In genomic region chr10:43200538-43201390, GRCh38 we compare ENCODE assay signal across 1 cellular context.
TF ChIP-seq lines count a peak whose summit lies in the region.

No MANE protein-coding gene starts in this region.

TF ChIP-seq in SK-N-SH, 30 proteins besides CTCF, POLR2A, EP300 and RAD21 (continued from another document):
- TF ChIP-seq, protein P1, sequence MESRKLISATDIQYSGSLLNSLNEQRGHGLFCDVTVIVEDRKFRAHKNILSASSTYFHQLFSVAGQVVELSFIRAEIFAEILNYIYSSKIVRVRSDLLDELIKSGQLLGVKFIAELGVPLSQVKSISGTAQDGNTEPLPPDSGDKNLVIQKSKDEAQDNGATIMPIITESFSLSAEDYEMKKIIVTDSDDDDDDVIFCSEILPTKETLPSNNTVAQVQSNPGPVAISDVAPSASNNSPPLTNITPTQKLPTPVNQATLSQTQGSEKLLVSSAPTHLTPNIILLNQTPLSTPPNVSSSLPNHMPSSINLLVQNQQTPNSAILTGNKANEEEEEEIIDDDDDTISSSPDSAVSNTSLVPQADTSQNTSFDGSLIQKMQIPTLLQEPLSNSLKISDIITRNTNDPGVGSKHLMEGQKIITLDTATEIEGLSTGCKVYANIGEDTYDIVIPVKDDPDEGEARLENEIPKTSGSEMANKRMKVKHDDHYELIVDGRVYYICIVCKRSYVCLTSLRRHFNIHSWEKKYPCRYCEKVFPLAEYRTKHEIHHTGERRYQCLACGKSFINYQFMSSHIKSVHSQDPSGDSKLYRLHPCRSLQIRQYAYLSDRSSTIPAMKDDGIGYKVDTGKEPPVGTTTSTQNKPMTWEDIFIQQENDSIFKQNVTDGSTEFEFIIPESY (IDR thresholded peaks at IDR 0.05; ENCODE audit: borderline replicate concordance, low read depth), result no peak
- TF ChIP-seq PBX3 (IDR thresholded peaks at IDR 0.05), result no peak
- TF ChIP-seq EZH2phosphoT487 (IDR thresholded peaks at IDR 0.05; ENCODE audit: borderline replicate concordance, low read depth), result no peak
- no peak for TF ChIP-seq RFX5 (IDR thresholded peaks at IDR 0.05; ENCODE audit: low read length)
- no peak for TF ChIP-seq YY1 (IDR thresholded peaks at IDR 0.05; ENCODE audit: low read depth)
- TF ChIP-seq JUND (IDR thresholded peaks at IDR 0.05), result no peak
- no peak for TF ChIP-seq USF2 (IDR thresholded peaks at IDR 0.05; ENCODE audit: borderline replicate concordance, low read depth, low read length)
- no peak for TF ChIP-seq FOSL2 (IDR thresholded peaks at IDR 0.05; ENCODE audit: borderline replicate concordance, low read depth)
- no peak for TF ChIP-seq FOXJ3 (CRISPR knock-in tag; IDR thresholded peaks at IDR 0.05)
- no peak for TF ChIP-seq POLR2AphosphoS5 (IDR thresholded peaks at IDR 0.05; ENCODE audit: low read depth, low read length)
- no peak for TF ChIP-seq TEAD4 (IDR thresholded peaks at IDR 0.05; ENCODE audit: borderline replicate concordance, insufficient read depth)
- TF ChIP-seq GATA2 (CRISPR knock-in tag; IDR thresholded peaks at IDR 0.05), result no peak
- no peak for TF ChIP-seq NFIC (IDR thresholded peaks at IDR 0.05; ENCODE audit: borderline replicate concordance)
TF ChIP-seq in SK-N-SH: peak in this region for 0.
